ENCODE assay signal across 2 cellular contexts in genomic region chr6:86536121-86536520, GRCh38.
A peak's percentile ranks its signal among the peaks of the same experiment; 100 is the strongest.
TF ChIP-seq lines count a peak whose summit lies in the region.

No MANE protein-coding gene starts in this region.

TF ChIP-seq in HepG2, 621 proteins besides CTCF, POLR2A, EP300 and RAD21:
- TF ChIP-seq CEBPB (IDR thresholded peaks at IDR 0.05; ENCODE audit: borderline replicate concordance, low read depth, low read length) (0 out of 2 replicates have a peak, but pooled peaks have one; percentile 21), ZNF75D (CRISPR knock-in tag; IDR thresholded peaks at IDR 0.05; ENCODE audit: borderline replicate concordance) (no peak)
TF ChIP-seq in HepG2: peak in this region for 1.

TF ChIP-seq in K562, 482 proteins besides CTCF, POLR2A, EP300 and RAD21:
- TF ChIP-seq ILF3 (IDR thresholded peaks at IDR 0.05; ENCODE audit: borderline replicate concordance) = no peak
- TF ChIP-seq GTF2B (IDR thresholded peaks at IDR 0.05; ENCODE audit: extremely low read depth, insufficient read length) = no peak
- TF ChIP-seq ZNF354B (CRISPR knock-in tag; IDR thresholded peaks at IDR 0.05) = no peak
- TF ChIP-seq HMGN3 (IDR thresholded peaks at IDR 0.05; ENCODE audit: borderline replicate concordance, extremely low read depth, insufficient read length, low read depth, low read length) = no peak
- TF ChIP-seq CCNT2 (IDR thresholded peaks at IDR 0.05; ENCODE audit: borderline replicate concordance, extremely low read depth, insufficient read length, low read depth, low read length) = no peak
- TF ChIP-seq ZKSCAN8 (CRISPR knock-in tag; IDR thresholded peaks at IDR 0.05) = no peak
- TF ChIP-seq ZBTB9 (CRISPR knock-in tag; IDR thresholded peaks at IDR 0.05) = no peak
- no peak for TF ChIP-seq TAF15 (IDR thresholded peaks at IDR 0.05; ENCODE audit: low read depth, low read length)
- no peak for TF ChIP-seq TRIM28 (IDR thresholded peaks at IDR 0.05)
- TF ChIP-seq ZNF143 (CRISPR knock-in tag; IDR thresholded peaks at IDR 0.05) = no peak
- TF ChIP-seq CEBPB (tag; IDR thresholded peaks at IDR 0.05) = peak; percentile 51
- TF ChIP-seq POLR2B (IDR thresholded peaks at IDR 0.05; ENCODE audit: low read depth, partially characterized antibody) = no peak
- TF ChIP-seq CEBPG (CRISPR knock-in tag; IDR thresholded peaks at IDR 0.05) = no peak
- peak in 1 of 2 experiments; percentile 75; a peak in 2 of 4 replicates for TF ChIP-seq CEBPG (tag; conservative IDR thresholded peaks at IDR 0.05 in 1 of 2, IDR thresholded peaks at IDR 0.05 in 1 of 2)
- TF ChIP-seq AFF4 (CRISPR knock-in tag; IDR thresholded peaks at IDR 0.05) = no peak
